ENCODE assay signal across 22 cellular contexts in genomic region chr6:35194390-35194789, GRCh38. TPM values are rescaled to one million over a fixed set of nuclear protein-coding genes. Genes with fewer than 3 reads are reported as not detected.
"Had no signal": no experiment of that assay in that cellular context is flagged by ENCODE, and none has a peak within 500 bp of the region (broad histone marks: within the 10 kb centered on the region; RNA-seq: fewer than 3 reads in every experiment).

No MANE protein-coding gene starts in this region.

- ATAC-seq: foreskin keratinocyte; left colon; left ventricle myocardium superior; right lobe of liver; stimulated activated naive B cell treated with anti-CD40 and anti-IgM and Interleukin-4, amounts not matched to agents 10 μg/mL and 1 μg/mL and 100 μg/mL, for 72 hours; stimulated activated naive CD8-positive, alpha-beta T cell treated with anti-CD3 and anti-CD28 coated beads, Interleukin-15, amount 100 ng/mL, for 72 hours had no signal

- H3K4me3 Mint-ChIP-seq: central memory CD8-positive, alpha-beta T cell; naive B cell; neural crest cell; stimulated activated naive B cell treated with anti-CD40 and anti-IgM and Interleukin-4, amounts not matched to agents 10 μg/mL and 1 μg/mL and 100 μg/mL, for 72 hours; stimulated activated naive CD8-positive, alpha-beta T cell treated with anti-CD3 and anti-CD28 coated beads, Interleukin-15, amount 100 ng/mL, for 72 hours had no signal

- H3K9me3 Mint-ChIP-seq: central memory CD8-positive, alpha-beta T cell; neural crest cell; stimulated activated naive B cell treated with anti-CD40 and anti-IgM and Interleukin-4, amounts not matched to agents 10 μg/mL and 1 μg/mL and 100 μg/mL, for 72 hours; stimulated activated naive CD8-positive, alpha-beta T cell treated with anti-CD3 and anti-CD28 coated beads, Interleukin-15, amount 100 ng/mL, for 72 hours had no signal

- DNase-seq: erythroblast; foreskin keratinocyte; kidney; left colon; left ventricle myocardium superior; mesendoderm; naive B cell; ovary; retina; right lobe of liver; stimulated activated CD4-positive, alpha-beta T cell treated with anti-CD3 and anti-CD28 coated beads, Interleukin-4, amount 100 ng/mL, for 24 hours; stimulated activated naive B cell treated with anti-CD40 and anti-IgM and Interleukin-4, amounts not matched to agents 10 μg/mL and 1 μg/mL and 100 μg/mL, for 72 hours; stimulated activated naive CD8-positive, alpha-beta T cell treated with anti-CD3 and anti-CD28 coated beads, Interleukin-15, amount 100 ng/mL, for 72 hours; testis had no signal

- H3K4me1 Mint-ChIP-seq: naive B cell had no signal

- H3K36me3 Mint-ChIP-seq: naive B cell; stimulated activated naive B cell treated with anti-CD40 and anti-IgM and Interleukin-4, amounts not matched to agents 10 μg/mL and 1 μg/mL and 100 μg/mL, for 72 hours had no signal

- H3K27ac ChIP-seq: foreskin keratinocyte, ovary, prostate gland, right lobe of liver, testis, tibial nerve had no signal

- H3K9me3 ChIP-seq: ovary, prostate gland, right lobe of liver, testis, tibial nerve had no signal

- H3K27me3 ChIP-seq: ovary, right lobe of liver, testis, tibial nerve had no signal

- H3K36me3 ChIP-seq: ovary, prostate gland, right lobe of liver, tibial nerve had no signal

- H3K4me3 ChIP-seq: lung, ovary, prostate gland, right lobe of liver, testis, tibial nerve had no signal

- H3K4me1 ChIP-seq: foreskin keratinocyte, prostate gland, right lobe of liver, testis, tibial nerve had no signal

- H3K27ac Mint-ChIP-seq: naive B cell; stimulated activated naive B cell treated with anti-CD40 and anti-IgM and Interleukin-4, amounts not matched to agents 10 μg/mL and 1 μg/mL and 100 μg/mL, for 72 hours; stimulated activated naive CD8-positive, alpha-beta T cell treated with anti-CD3 and anti-CD28 coated beads, Interleukin-15, amount 100 ng/mL, for 72 hours had no signal

RNA-seq across cellular contexts. Expression of gene SCUBE3, which starts 19.4 kb away (rescaled TPM):
- total RNA-seq: foreskin keratinocyte had no signal

RNA-seq across cellular contexts. Expression of gene TCP11, which starts 53.3 kb away (rescaled TPM):
- total RNA-seq: endothelial cell of umbilical vein, foreskin keratinocyte, left colon, left ventricle myocardium superior, neural crest cell, subcutaneous adipose tissue, ureter had no signal
